1 cellular context compared by ENCODE assay signal in genomic region chr14:75457648-75458165, GRCh38.
TF ChIP-seq lines count a peak whose summit lies in the region.

No MANE protein-coding gene starts in this region.

TF ChIP-seq in GM23338, 12 proteins besides CTCF, POLR2A, EP300 and RAD21 (continued from another document):
- no peak for TF ChIP-seq ZNF462 (CRISPR knock-in tag; IDR thresholded peaks at IDR 0.05)
